ENCODE assay signal across 8 cellular contexts in genomic region chr6:30326446-30327231, GRCh38. TPM values are rescaled to one million over a fixed set of nuclear protein-coding genes. Genes with fewer than 3 reads are reported as not detected.
DNase-seq lines count a peak whose midpoint lies in the region; ATAC-seq and TF ChIP-seq lines count a peak whose summit lies in the region.

TRIM39 (plus strand) TSS chr6:30326927; CDS start chr6:30329318, 2,391 bp downstream.

- TF ChIP-seq CTCF in left lung (IDR thresholded peaks at IDR 0.05), result no peak

- ATAC-seq in GM19351 (IDR thresholded peaks at IDR 0.05; ENCODE audit: unreplicated experiment) (peak; percentile 69), HG03469 (IDR thresholded peaks at IDR 0.05; ENCODE audit: unreplicated experiment) (peak; percentile 43), left lung (peak; percentile 90)

- intact Hi-C loops in left lung (cut with DNase I), result no loop called here

- peak within 1 kb of the TSS; percentile 94 to 99 for H3K27ac ChIP-seq in left lung

- no peaks in the 10 kb centered on the region for H3K9me3 ChIP-seq in left lung

- peaks cover 16 to 58% of the 10 kb centered on the region in 2 donors for H3K4me1 ChIP-seq in left lung

- DNase-seq in C1 segment of cervical spinal cord (lab: John Stamatoyannopoulos, UW), result peak; percentile 81 to 99 (median 94)
- peak; percentile 74 for DNase-seq in NCI-H774 (lab: John Stamatoyannopoulos, UW)
- peak; percentile 77 to 79 for DNase-seq in activated CD4-positive, alpha-beta T cell treated with anti-CD3 and anti-CD28 coated beads, Interleukin-2, amount 50 U/mL, for 24 hours (ENCODE audit: low read depth in 1 of 2, low spot score in 1 of 2)
- DNase-seq in dedifferentiated amniotic fluid mesenchymal stem cell (ENCODE audit: extremely low spot score), result peak; percentile 70
- peak; percentile 89 to 98 for DNase-seq in left lung
- DNase-seq in stimulated activated CD4-positive, alpha-beta T cell treated with anti-CD3 and anti-CD28 coated beads, Interleukin-2, amount 100 ng/mL, for 4 hours (ENCODE audit: low read depth), result peak; percentile 85

- peak within 1 kb of the TSS; percentile 80 to 96 for H3K4me3 ChIP-seq in left lung

- peaks cover 0 to 26% of the 10 kb centered on the region in 2 donors for H3K36me3 ChIP-seq in left lung

- no peaks in the 10 kb centered on the region for H3K27me3 ChIP-seq in left lung

RNA-seq across cellular contexts. Expression of gene TRIM39, which starts in this region (rescaled TPM):
- 10 to 100 TPM; 10.2 to 11.5 TPM for total RNA-seq in left lung

Comparison
In these comparisons a context has a peak if more than half of its experiments do, and no peak if none do; other contexts are left out.
1. Peak in every context shown above with its lines: DNase-seq, ATAC-seq, H3K4me3 ChIP-seq and H3K27ac ChIP-seq.